23 cellular contexts compared by ENCODE assay signal in the genomic region with DNA sequence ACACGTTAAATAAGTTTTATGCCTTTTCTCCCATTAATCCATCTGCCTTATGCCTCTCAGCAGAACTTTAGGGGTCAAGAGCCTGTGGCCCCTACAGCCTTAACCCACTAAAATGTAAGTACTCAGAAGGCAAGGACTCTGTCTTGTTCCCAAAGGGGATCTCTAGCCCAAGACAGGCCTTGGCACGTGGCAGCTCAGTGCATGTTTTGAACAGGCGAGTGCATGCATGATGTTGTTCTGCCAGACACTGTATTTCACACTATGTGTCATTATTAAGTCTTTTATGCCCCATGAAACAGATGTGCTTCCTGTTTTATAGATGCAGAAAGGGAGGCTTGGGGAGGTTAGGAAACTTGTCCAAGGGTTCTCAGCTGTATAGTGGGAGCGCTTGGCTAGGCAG.
DNase-seq lines count a peak whose midpoint lies in the region; ATAC-seq, FAIRE-seq and TF ChIP-seq lines count a peak whose summit lies in the region.
"Had no signal": no experiment of that assay in that cellular context is flagged by ENCODE, and none has a peak within 500 bp of the region (broad histone marks: within the 10 kb centered on the region; RNA-seq: fewer than 3 reads in every experiment).

No MANE protein-coding gene starts in this region.

- DNase-seq in heart right ventricle (no peak), left cardiac atrium (no peak), gastrocnemius medialis (no peak), uterus (no peak), kidney (no peak), mesendoderm (no peak)
- no peak for DNase-seq in stimulated activated naive CD8-positive, alpha-beta T cell treated with anti-CD3 and anti-CD28 coated beads, Interleukin-15, Interleukin-2, amounts not matched to agents 100 U/mL and 50 U/mL, for 24 hours
- DNase-seq: activated CD4-positive, alpha-beta T cell treated with anti-CD3 and anti-CD28 coated beads for 36 hours; activated CD8-positive, alpha-beta memory T cell treated with anti-CD3 and anti-CD28 coated beads for 24 hours; activated naive CD4-positive, alpha-beta T cell treated with anti-CD3 and anti-CD28 coated beads, Interleukin-2, amount 10 ng/mL, durations not matched to agents 7 days and 5 days; activated T-cell treated with anti-CD3 and anti-CD28 coated beads, Interleukin-2, amount 50 U/mL, for 72 hours; BE2C; DMS79 treated with DMSO at 0.1 percent for 48 hours; GM23248; Karpas-422; naive B cell; NCI-H1092 treated with DMSO at 0.1 percent for 48 hours; NCI-H2081 treated with DMSO at 0.1 percent for 48 hours; NCI-H446; occipital lobe; substantia nigra had no signal

- H3K79me1 ChIP-seq in mesendoderm (ENCODE audit: low read length) = no peaks in the 10 kb centered on the region

- in situ Hi-C loops in gastrocnemius medialis (cut with MboI; ENCODE audit: low sequenced_read_pairs in 4 of 4) = loop anchor here in 1 of 4 donors (10.0 kb wide), 1 partner anchor 84 kb away; no protein-coding TSS in a partner anchor

- H3K27me3 ChIP-seq in heart right ventricle (no peaks in the 10 kb centered on the region), esophagus (ENCODE audit: control insufficient read depth in 1 of 2, insufficient read depth in 2 of 2, low read length in 2 of 2) (no peaks in the 10 kb centered on the region), gastrocnemius medialis (no peaks in the 10 kb centered on the region), uterus (no peaks in the 10 kb centered on the region), mesendoderm (ENCODE audit: insufficient read depth, low read length, poor library complexity) (no peaks in the 10 kb centered on the region)
- H3K27me3 ChIP-seq: BE2C had no signal

- no peak for TF ChIP-seq POLR2A in gastrocnemius medialis (IDR thresholded peaks at IDR 0.05)
- TF ChIP-seq POLR2A in uterus (IDR thresholded peaks at IDR 0.05) = no peak

- H3K27ac ChIP-seq in heart right ventricle (peak overlapping the region in 8 of 10 donors; percentile 74 to 92 (median 88)), esophagus (ENCODE audit: low read depth in 2 of 2, low read length in 1 of 2) (peak overlapping the region; percentile 97 to 99), gastrocnemius medialis (peak overlapping the region; percentile 88 to 95 (median 92)), uterus (peak overlapping the region; percentile 87 to 88), kidney (ENCODE audit: low read depth in 2 of 2, low read length in 2 of 2) (peak overlapping the region in 1 of 2 donors; percentile 93), mesendoderm (ENCODE audit: low read depth, low read length) (no peak overlapping the region)
- H3K27ac ChIP-seq: GM23248 had no signal

- H3K9me3 ChIP-seq in heart right ventricle (no peaks in the 10 kb centered on the region), esophagus (ENCODE audit: control insufficient read depth in 2 of 2, insufficient read depth in 1 of 2, low read depth in 1 of 2, low read length in 1 of 2) (no peaks in the 10 kb centered on the region), gastrocnemius medialis (no peaks in the 10 kb centered on the region), uterus (no peaks in the 10 kb centered on the region), kidney (ENCODE audit: control insufficient read depth in 1 of 2, low read length in 2 of 2) (no peaks in the 10 kb centered on the region)
- H3K9me3 ChIP-seq: BE2C had no signal

- no peak overlapping the region for H4K5ac ChIP-seq in mesendoderm (ENCODE audit: low read length)

- no peak for FAIRE-seq in kidney (lab: Jason Lieb, UNC)

- no peaks in the 10 kb centered on the region for H3K79me2 ChIP-seq in mesendoderm (ENCODE audit: control insufficient read depth, insufficient read depth, low read length)

- H3K18ac ChIP-seq in mesendoderm (ENCODE audit: low read length) = no peak overlapping the region

- no peak overlapping the region for H2AK5ac ChIP-seq in mesendoderm (ENCODE audit: low read length)

- ATAC-seq in heart right ventricle = no peak
- no peak for ATAC-seq in left cardiac atrium
- ATAC-seq in gastrocnemius medialis = no peak
- ATAC-seq in stimulated activated naive CD8-positive, alpha-beta T cell treated with anti-CD3 and anti-CD28 coated beads, Interleukin-15, Interleukin-2, amounts not matched to agents 100 U/mL and 50 U/mL, for 24 hours = no peak
- ATAC-seq: activated CD4-positive, alpha-beta T cell treated with anti-CD3 and anti-CD28 coated beads for 36 hours; activated T-cell treated with anti-CD3 and anti-CD28 coated beads, Interleukin-2, amount 50 U/mL, for 72 hours; esophagus mucosa had no signal

- 95 to 98% methylated on average over 4 of the region's 4 CpGs for WGBS in heart right ventricle, 2 donors
- WGBS in esophagus, 2 donors = 58 to 68% methylated on average over 4 of the region's 4 CpGs
- WGBS in mesendoderm (ENCODE audit: extremely low coverage, insufficient coverage, low lambda C conversion rate) = no CpG with 5 or more reads among the region's 4 CpGs

- H3K4me1 ChIP-seq in heart right ventricle (peaks cover 24 to 76% (median 60%) of the 10 kb centered on the region in 9 donors), esophagus (ENCODE audit: control insufficient read depth in 2 of 2, insufficient read depth in 2 of 2, low read length in 1 of 2) (peaks cover 10 to 34% of the 10 kb centered on the region in 2 donors), gastrocnemius medialis (peaks cover 51 to 60% of the 10 kb centered on the region in 2 donors), uterus (peaks cover 11 to 17% of the 10 kb centered on the region in 2 donors), kidney (ENCODE audit: control insufficient read depth in 1 of 2, insufficient read depth in 1 of 2, low read depth in 1 of 2, low read length in 2 of 2) (peaks cover 11 to 29% of the 10 kb centered on the region in 2 donors), mesendoderm (ENCODE audit: control insufficient read depth, low read depth, low read length) (no peaks in the 10 kb centered on the region)

- no peak overlapping the region for H3K23ac ChIP-seq in mesendoderm (ENCODE audit: low read length)

- H3K4ac ChIP-seq in mesendoderm (ENCODE audit: low read depth, low read length) = no peak overlapping the region

- TF ChIP-seq CTCF in heart right ventricle (IDR thresholded peaks at IDR 0.05) (no peak), gastrocnemius medialis (IDR thresholded peaks at IDR 0.05 in 4 of 5, conservative IDR thresholded peaks at IDR 0.05 in 1 of 5) (no peak), uterus (IDR thresholded peaks at IDR 0.05) (no peak), kidney (IDR thresholded peaks at IDR 0.05; ENCODE audit: borderline replicate concordance, extremely low read depth, insufficient read depth) (no peak)

- H4K8ac ChIP-seq in mesendoderm (ENCODE audit: low read depth, low read length) = no peak overlapping the region

- no peak overlapping the region for H2BK120ac ChIP-seq in mesendoderm (ENCODE audit: low read depth, low read length)

- H3K4me2 ChIP-seq in mesendoderm (ENCODE audit: low read length) = no peak overlapping the region

- H3K36me3 ChIP-seq in heart right ventricle (no peaks in the 10 kb centered on the region), esophagus (ENCODE audit: control insufficient read depth in 2 of 2, insufficient read depth in 2 of 2, low read length in 1 of 2) (no peaks in the 10 kb centered on the region), gastrocnemius medialis (no peaks in the 10 kb centered on the region), uterus (no peaks in the 10 kb centered on the region), kidney (ENCODE audit: control insufficient read depth in 1 of 2, insufficient read depth in 2 of 2, low read length in 2 of 2) (no peaks in the 10 kb centered on the region), mesendoderm (ENCODE audit: control insufficient read depth, insufficient read depth, low read length) (no peaks in the 10 kb centered on the region)
- H3K36me3 ChIP-seq: BE2C had no signal

- H3K9ac ChIP-seq in kidney (ENCODE audit: low read length in 2 of 2) = peak overlapping the region in 1 of 2 donors; percentile 12
- H3K9ac ChIP-seq in mesendoderm (ENCODE audit: low read length) = no peak overlapping the region
- H3K9ac ChIP-seq: GM23248 had no signal

- intact Hi-C loops in heart right ventricle (cut with DNase I) (loop anchor here in 6 of 10 donors (2.0 to 10.0 kb wide), 6 partner anchors 54 to 176 kb away; partner anchors contain the start of gene ETS2 (in 3 of the 6)), left cardiac atrium (cut with DNase I) (loop anchor here in 1 of 2 donors (5.0 kb wide), 1 partner anchor 101 kb away; the partner anchor contains the start of gene ETS2), gastrocnemius medialis (cut with DNase I; ENCODE audit: low total_unique reads) (no loop called here), uterus (cut with DNase I; ENCODE audit: low total_unique reads) (no loop called here), kidney (cut with DNase I) (no loop called here)

- H3K56ac ChIP-seq in mesendoderm (ENCODE audit: low read length) = no peak overlapping the region

- no peak overlapping the region for H2BK15ac ChIP-seq in mesendoderm (replicated peaks; ENCODE audit: low read depth)

- H2BK5ac ChIP-seq in mesendoderm (ENCODE audit: low read length) = no peak overlapping the region

- H3K4me3 ChIP-seq in heart right ventricle = no peak overlapping the region
- H3K4me3 ChIP-seq in esophagus (ENCODE audit: low read depth in 1 of 2, low read length in 2 of 2) = no peak overlapping the region
- H3K4me3 ChIP-seq in gastrocnemius medialis = no peak overlapping the region
- no peak overlapping the region for H3K4me3 ChIP-seq in uterus
- H3K4me3 ChIP-seq in kidney (ENCODE audit: low read length in 2 of 2) = no peak overlapping the region
- H3K4me3 ChIP-seq in mesendoderm (ENCODE audit: low read length) = no peak overlapping the region
- H3K4me3 ChIP-seq: GM23248 had no signal

Comparison
In these comparisons a context has a peak if more than half of its experiments do, and no peak if none do; other contexts are left out.
1. intact Hi-C loops: an anchor here in heart right ventricle (2.0 to 10.0 kb wide); none called in gastrocnemius medialis, uterus and kidney.